In genomic region chr1:1440941-1441888, GRCh38 we compare ENCODE assay signal across 8 cellular contexts. TPM values are rescaled to one million over a fixed set of nuclear protein-coding genes. Genes with fewer than 3 reads are reported as not detected.
DNase-seq lines count a peak whose midpoint lies in the region; ATAC-seq and TF ChIP-seq lines count a peak whose summit lies in the region.

No MANE protein-coding gene starts in this region.

- H3K9me3 ChIP-seq in SK-N-SH (no peaks in the 10 kb centered on the region), adipocyte (ENCODE audit: control insufficient read depth, low read length) (no peaks in the 10 kb centered on the region), iPS-15b (ENCODE audit: control insufficient read depth, insufficient read depth, low read length) (no peaks in the 10 kb centered on the region)

- TF ChIP-seq RAD21 in SK-N-SH (IDR thresholded peaks at IDR 0.05; ENCODE audit: low read length): peak; percentile 42

- no peaks in the 10 kb centered on the region for H3K79me2 ChIP-seq in SK-N-SH (ENCODE audit: insufficient read depth)

- H3K4me1 ChIP-seq in SK-N-SH (ENCODE audit: control insufficient read depth in 1 of 2, insufficient read depth in 2 of 2, low read depth in 1 of 2, low read length in 1 of 2): peaks cover 0 to 3% of the 10 kb centered on the region in 2 experiments; a peak in 1 of 4 replicates
- H3K4me1 ChIP-seq in adipocyte (ENCODE audit: control insufficient read depth, insufficient read depth, low read length): peaks cover 7% of the 10 kb centered on the region
- peaks cover 3% of the 10 kb centered on the region for H3K4me1 ChIP-seq in iPS-15b (ENCODE audit: control insufficient read depth, insufficient read depth, low read length)

- no peak overlapping the region for H3K4me3 ChIP-seq in SK-N-SH (ENCODE audit: low read depth in 2 of 2, low read length in 1 of 2)
- H3K4me3 ChIP-seq in adipocyte (ENCODE audit: low read length): no peak overlapping the region
- no peak overlapping the region for H3K4me3 ChIP-seq in iPS-15b (ENCODE audit: low read depth, low read length)

- no CpG with 5 or more reads among the region's 29 CpGs for WGBS in SK-N-SH (ENCODE audit: low lambda C conversion rate)

- H3K27ac Mint-ChIP-seq in activated T-helper 2 cell treated with anti-CD3 and anti-CD28 coated beads, Interferon-gamma antibody, Interleukin-2, Interleukin-4, amounts not matched to agents 10 μg/mL and 5 μg/mL and 100 μg/mL, durations not matched to agents 14 hours and 24 hours and 36 hours: no peak overlapping the region

- no peak for ATAC-seq in GM18867 (IDR thresholded peaks at IDR 0.05; ENCODE audit: unreplicated experiment)

- peak; percentile 50 for TF ChIP-seq CTCF in SK-N-SH (IDR thresholded peaks at IDR 0.05)

- intact Hi-C loops in activated T-helper 2 cell treated with anti-CD3 and anti-CD28 coated beads, Interferon-gamma antibody, Interleukin-2, Interleukin-4, amounts not matched to agents 10 μg/mL and 5 μg/mL and 100 μg/mL, durations not matched to agents 14 hours and 24 hours and 36 hours (cut with micrococcal nuclease): loop anchor here (5.0 kb wide), 1 partner anchor 34 kb away; the partner anchor contains the start of gene MRPL20

- peaks cover 3% of the 10 kb centered on the region for H3K27me3 Mint-ChIP-seq in activated T-helper 2 cell treated with anti-CD3 and anti-CD28 coated beads, Interferon-gamma antibody, Interleukin-2, Interleukin-4, amounts not matched to agents 10 μg/mL and 5 μg/mL and 100 μg/mL, durations not matched to agents 14 hours and 24 hours and 36 hours (ENCODE audit: low read depth)

- H3F3A ChIP-seq in SK-N-SH (replicated peaks; ENCODE audit: insufficient read depth): no peaks in the 10 kb centered on the region

- no peaks in the 10 kb centered on the region for H3K9me2 ChIP-seq in SK-N-SH

- no peaks in the 10 kb centered on the region for H4K20me1 ChIP-seq in SK-N-SH (ENCODE audit: insufficient read depth)

- no peaks in the 10 kb centered on the region for H3K4me1 Mint-ChIP-seq in activated T-helper 2 cell treated with anti-CD3 and anti-CD28 coated beads, Interferon-gamma antibody, Interleukin-2, Interleukin-4, amounts not matched to agents 10 μg/mL and 5 μg/mL and 100 μg/mL, durations not matched to agents 14 hours and 24 hours and 36 hours (ENCODE audit: low read depth)

- DNase-seq in SHP77 (lab: John Stamatoyannopoulos, UW): peak; percentile 26 to 30
- no peak for DNase-seq in SHP77 treated with DMSO at 0.1 percent for 48 hours (lab: John Stamatoyannopoulos, UW)
- DNase-seq in SK-N-SH: peak; percentile 86
- peak; percentile 65 for DNase-seq in adipocyte (ENCODE audit: low read depth)
- DNase-seq in stimulated activated CD4-positive, alpha-beta T cell treated with anti-CD3 and anti-CD28 coated beads, Interleukin-2, amount 100 ng/mL, for 4 hours (ENCODE audit: low read depth): peak; percentile 26
- no peak for DNase-seq in activated T-helper 2 cell treated with anti-CD3 and anti-CD28 coated beads, Interferon-gamma antibody, Interleukin-2, Interleukin-4, amounts not matched to agents 10 μg/mL and 5 μg/mL and 100 μg/mL, durations not matched to agents 14 hours and 24 hours and 36 hours (ENCODE audit: low spot score)

- H3K9me3 Mint-ChIP-seq in activated T-helper 2 cell treated with anti-CD3 and anti-CD28 coated beads, Interferon-gamma antibody, Interleukin-2, Interleukin-4, amounts not matched to agents 10 μg/mL and 5 μg/mL and 100 μg/mL, durations not matched to agents 14 hours and 24 hours and 36 hours: no peaks in the 10 kb centered on the region

- no peak for TF ChIP-seq EP300 in SK-N-SH (IDR thresholded peaks at IDR 0.05; ENCODE audit: borderline replicate concordance in 1 of 2, low read depth in 1 of 2, low read length in 1 of 2)

- H2AFZ ChIP-seq in SK-N-SH (ENCODE audit: low read depth): no peak overlapping the region

- POLR2A ChIA-PET in SK-N-SH (lab: Yijun Ruan, JAX): no interaction called here

- no peaks in the 10 kb centered on the region for H3K36me3 Mint-ChIP-seq in activated T-helper 2 cell treated with anti-CD3 and anti-CD28 coated beads, Interferon-gamma antibody, Interleukin-2, Interleukin-4, amounts not matched to agents 10 μg/mL and 5 μg/mL and 100 μg/mL, durations not matched to agents 14 hours and 24 hours and 36 hours (ENCODE audit: low read depth)

- H3K4me3 Mint-ChIP-seq in activated T-helper 2 cell treated with anti-CD3 and anti-CD28 coated beads, Interferon-gamma antibody, Interleukin-2, Interleukin-4, amounts not matched to agents 10 μg/mL and 5 μg/mL and 100 μg/mL, durations not matched to agents 14 hours and 24 hours and 36 hours (ENCODE audit: low read depth): no peak overlapping the region

- CTCF ChIA-PET in SK-N-SH (lab: Yijun Ruan, JAX): interaction anchor here (0.6 to 2.6 kb wide), 9 partner anchors 10 to 66 kb away, joined by 3 to 8 read pairs (median 3); partner anchors contain the start of genes AURKAIP1 and MRPL20

- H3K9ac ChIP-seq in SK-N-SH (no peak overlapping the region), adipocyte (ENCODE audit: low read length) (no peak overlapping the region), iPS-15b (ENCODE audit: low read depth, low read length) (peak overlapping the region; percentile 37)

- no peak overlapping the region for H3K27ac ChIP-seq in SK-N-SH (ENCODE audit: low read depth in 2 of 2, low read length in 1 of 2)

- H3K27me3 ChIP-seq in SK-N-SH (ENCODE audit: insufficient read depth) (no peaks in the 10 kb centered on the region), adipocyte (replicated peaks; ENCODE audit: control insufficient read depth, insufficient read depth, low read length) (no peaks in the 10 kb centered on the region), iPS-15b (ENCODE audit: control insufficient read depth, insufficient read depth, low read length) (peaks cover 3% of the 10 kb centered on the region)

- H3K4me2 ChIP-seq in SK-N-SH: no peak overlapping the region

- H3K36me3 ChIP-seq in SK-N-SH (replicated peaks in 1 of 2; ENCODE audit: control insufficient read depth in 1 of 2, insufficient read depth in 2 of 2, low read length in 1 of 2) (no peaks in the 10 kb centered on the region), adipocyte (ENCODE audit: control insufficient read depth, insufficient read depth, low read length, severe bottlenecking) (no peaks in the 10 kb centered on the region), iPS-15b (ENCODE audit: control insufficient read depth, insufficient read depth, low read length) (peaks cover 5% of the 10 kb centered on the region)

TF ChIP-seq in SK-N-SH, 30 proteins besides CTCF, POLR2A, EP300 and RAD21:
- TF ChIP-seq MEF2A (IDR thresholded peaks at IDR 0.05; ENCODE audit: borderline replicate concordance, low read depth) (no peak), GABPA (IDR thresholded peaks at IDR 0.05; ENCODE audit: low read depth) (no peak), SMC3 (IDR thresholded peaks at IDR 0.05; ENCODE audit: low read depth, low read length) (peak; percentile 25; the same call in 1 of the 2 replicates), RXRA (IDR thresholded peaks at IDR 0.05; ENCODE audit: borderline replicate concordance, low read depth) (no peak)
TF ChIP-seq in SK-N-SH: peak in this region for 1.

RNA-seq across cellular contexts. Expression of gene VWA1, which starts 5.7 kb away (rescaled TPM):
- polyA plus RNA-seq in SK-N-SH (2012; rRNA removed): 5.3 and 7.4 TPM in 2 replicates
- 3.2 and 5.0 TPM in 2 replicates for polyA plus RNA-seq in SK-N-SH (2012; cell fraction: cytosol; rRNA removed)
- polyA plus RNA-seq in SK-N-SH (2012; cell fraction: nucleus; rRNA removed): 5.7 and 8.5 TPM in 2 replicates
- total RNA-seq in activated T-helper 2 cell treated with anti-CD3 and anti-CD28 coated beads, Interferon-gamma antibody, Interleukin-2, Interleukin-4, amounts not matched to agents 10 μg/mL and 5 μg/mL and 100 μg/mL, durations not matched to agents 14 hours and 24 hours and 36 hours: 4.0 and 4.7 TPM in 2 replicates

RNA-seq across cellular contexts. Expression of gene ATAD3C, which starts 8.3 kb away (rescaled TPM):
- polyA plus RNA-seq in SK-N-SH (2012; rRNA removed): 0.38 and 0.49 TPM in 2 replicates
- polyA plus RNA-seq in SK-N-SH (2012; cell fraction: cytosol; rRNA removed): 0.22 and 0.27 TPM in 2 replicates
- 0.37 and 0.52 TPM in 2 replicates for polyA plus RNA-seq in SK-N-SH (2012; cell fraction: nucleus; rRNA removed)
- total RNA-seq in activated T-helper 2 cell treated with anti-CD3 and anti-CD28 coated beads, Interferon-gamma antibody, Interleukin-2, Interleukin-4, amounts not matched to agents 10 μg/mL and 5 μg/mL and 100 μg/mL, durations not matched to agents 14 hours and 24 hours and 36 hours: 0.53 and 0.62 TPM in 2 replicates

RNA-seq across cellular contexts. Expression of gene ANKRD65, which starts 20.1 kb away (rescaled TPM):
- 0.06 and 0.07 TPM in 2 replicates for polyA plus RNA-seq in SK-N-SH (2012; rRNA removed)
- polyA plus RNA-seq in SK-N-SH (2012; cell fraction: cytosol; rRNA removed): 0.04 and 0.05 TPM in 2 replicates
- 0.43 and 0.46 TPM in 2 replicates for polyA plus RNA-seq in SK-N-SH (2012; cell fraction: nucleus; rRNA removed)
- not detected in 2 replicates for total RNA-seq in activated T-helper 2 cell treated with anti-CD3 and anti-CD28 coated beads, Interferon-gamma antibody, Interleukin-2, Interleukin-4, amounts not matched to agents 10 μg/mL and 5 μg/mL and 100 μg/mL, durations not matched to agents 14 hours and 24 hours and 36 hours

RNA-seq across cellular contexts. Expression of gene ATAD3B, which starts 30.4 kb away (rescaled TPM):
- 47.6 and 71.6 TPM in 2 replicates for polyA plus RNA-seq in SK-N-SH (2012; rRNA removed)
- polyA plus RNA-seq in SK-N-SH (2012; cell fraction: cytosol; rRNA removed): 13.5 and 13.8 TPM in 2 replicates
- polyA plus RNA-seq in SK-N-SH (2012; cell fraction: nucleus; rRNA removed): 255 and 261 TPM in 2 replicates
- total RNA-seq in activated T-helper 2 cell treated with anti-CD3 and anti-CD28 coated beads, Interferon-gamma antibody, Interleukin-2, Interleukin-4, amounts not matched to agents 10 μg/mL and 5 μg/mL and 100 μg/mL, durations not matched to agents 14 hours and 24 hours and 36 hours: 68.0 and 70.9 TPM in 2 replicates

RNA-seq across cellular contexts. Expression of gene MRPL20, which starts 34.1 kb away (rescaled TPM):
- polyA plus RNA-seq in SK-N-SH (2012; rRNA removed): 159 and 210 TPM in 2 replicates
- polyA plus RNA-seq in SK-N-SH (2012; cell fraction: cytosol; rRNA removed): 202 and 236 TPM in 2 replicates
- 104 and 133 TPM in 2 replicates for polyA plus RNA-seq in SK-N-SH (2012; cell fraction: nucleus; rRNA removed)
- 143 and 154 TPM in 2 replicates for total RNA-seq in activated T-helper 2 cell treated with anti-CD3 and anti-CD28 coated beads, Interferon-gamma antibody, Interleukin-2, Interleukin-4, amounts not matched to agents 10 μg/mL and 5 μg/mL and 100 μg/mL, durations not matched to agents 14 hours and 24 hours and 36 hours

Comparison
In these comparisons a context has a peak if more than half of its experiments do, and no peak if none do; other contexts are left out.
1. DNase-seq: peak in SHP77 (2 of 2), SK-N-SH (single experiment), adipocyte (single experiment) and stimulated activated CD4-positive, alpha-beta T cell treated with anti-CD3 and anti-CD28 coated beads, Interleukin-2, amount 100 ng/mL, for 4 hours (single experiment); none in SHP77 treated with DMSO at 0.1 percent for 48 hours (single experiment) and activated T-helper 2 cell treated with anti-CD3 and anti-CD28 coated beads, Interferon-gamma antibody, Interleukin-2, Interleukin-4, amounts not matched to agents 10 μg/mL and 5 μg/mL and 100 μg/mL, durations not matched to agents 14 hours and 24 hours and 36 hours (single experiment).